ENCODE assay signal across 1 cellular context in genomic region chr11:61152816-61153592, GRCh38.
TF ChIP-seq lines count a peak whose summit lies in the region.

No MANE protein-coding gene starts in this region.

TF ChIP-seq in K562, 482 proteins besides CTCF, POLR2A, EP300 and RAD21 (continued from another document):
- TF ChIP-seq ZNF318 (IDR thresholded peaks at IDR 0.05; ENCODE audit: borderline replicate concordance in 1 of 2, low read depth in 1 of 2) = no peak
- peak; percentile 46; the same call in 1 of the 2 replicates for TF ChIP-seq BHLHE40 (IDR thresholded peaks at IDR 0.05; ENCODE audit: low read length)
- TF ChIP-seq MITF (IDR thresholded peaks at IDR 0.05) = 0 out of 2 replicates have a peak, but pooled peaks have one; percentile 39
- 0 out of 2 replicates have a peak, but pooled peaks have one; percentile 20 for TF ChIP-seq MAFG (tag; conservative IDR thresholded peaks at IDR 0.05)
- TF ChIP-seq ZC3H4 (CRISPR knock-in tag; IDR thresholded peaks at IDR 0.05; ENCODE audit: borderline replicate concordance) = no peak
- peak; percentile 31; the same call in 1 of the 2 replicates for TF ChIP-seq EGR1 (conservative IDR thresholded peaks at IDR 0.05)
- TF ChIP-seq MEIS2 (IDR thresholded peaks at IDR 0.05; ENCODE audit: partially characterized antibody) = peak; percentile 42
- peak; percentile 37; the same call in 1 of the 2 replicates for TF ChIP-seq C11orf30 (IDR thresholded peaks at IDR 0.05; ENCODE audit: low read depth)
- 0 out of 4 replicates have a peak, but pooled peaks of 1 of the 2 experiments have one; percentile 15 for TF ChIP-seq MNT (conservative IDR thresholded peaks at IDR 0.05)
